In the genomic region with DNA sequence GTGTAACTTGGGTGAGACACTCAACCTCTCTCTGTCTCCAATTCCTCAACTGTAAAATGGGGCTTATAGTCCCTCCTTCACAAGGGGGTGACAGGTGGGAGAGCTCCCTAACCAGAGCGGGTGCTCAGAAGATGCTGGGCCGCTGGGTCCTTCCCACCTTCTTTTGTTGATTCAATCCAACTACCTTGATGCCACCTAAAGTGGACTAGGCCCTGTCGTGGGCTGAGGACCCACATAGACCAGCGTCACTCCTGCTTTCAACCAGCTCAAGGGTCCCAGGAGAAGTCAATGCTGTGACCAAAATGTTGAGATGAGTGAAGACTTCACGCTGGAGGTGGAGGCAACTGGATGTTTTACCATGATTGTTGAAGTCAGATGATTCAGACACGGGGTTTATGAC, we compare ENCODE assay signal across 22 cellular contexts.
A peak's percentile ranks its signal among the peaks of the same experiment; 100 is the strongest.
DNase-seq lines count a peak whose midpoint lies in the region; ATAC-seq, FAIRE-seq and TF ChIP-seq lines count a peak whose summit lies in the region.
"Had no signal": no experiment of that assay in that cellular context is flagged by ENCODE, and none has a peak within 500 bp of the region (broad histone marks: within the 10 kb centered on the region; RNA-seq: fewer than 3 reads in every experiment).

No MANE protein-coding gene starts in this region.

- H3K27ac ChIP-seq in GM23248: no peak overlapping the region
- no peak overlapping the region for H3K27ac ChIP-seq in H1 (ENCODE audit: low read depth, low read length)
- no peak overlapping the region for H3K27ac ChIP-seq in osteoblast (ENCODE audit: low read depth, low read length)
- H3K27ac ChIP-seq: 22Rv1; A549; BLaER1 treated with 17β-estradiol and CSF1 and Interleukin-3, amounts not matched to agents 10 nM and 100 nM; C4-2B had no signal

- POLR2A ChIA-PET in H1 (lab: Charles Lee; ENCODE audit: partially characterized antibody): no interaction called here

- H3K79me2 ChIP-seq in GM23248 (ENCODE audit: insufficient read depth) (no peaks in the 10 kb centered on the region), H1 (ENCODE audit: control insufficient read depth in 1 of 2, insufficient read depth in 2 of 2, low read length in 2 of 2) (no peaks in the 10 kb centered on the region), osteoblast (ENCODE audit: insufficient read depth, low read length) (no peaks in the 10 kb centered on the region)

- no peaks in the 10 kb centered on the region for H3K79me1 ChIP-seq in H1 (ENCODE audit: low read depth, low read length)

- DNase-seq in GM23248 (peak; percentile 33), H1 (ENCODE audit: low read depth in 1 of 2, low spot score in 2 of 2) (no peak), iris pigment epithelial cell (ENCODE audit: low read depth) (peak; percentile 10), osteoblast (ENCODE audit: insufficient read length, low spot score, missing footprints) (peak; percentile 67), KBM-7 (no peak), GM19240 (ENCODE audit: insufficient read length, low spot score) (no peak)
- DNase-seq: AML-193; Caco-2; Calu3; CD4-positive, alpha-beta T cell; CD8-positive, alpha-beta T cell; DMS79 treated with DMSO at 0.1 percent for 48 hours; GF-D8 had no signal

- H3K36me3 ChIP-seq in GM23248 (ENCODE audit: low read depth) (no peaks in the 10 kb centered on the region), H1 (ENCODE audit: control insufficient read depth in 2 of 4, insufficient read depth in 4 of 4, low read length in 3 of 4) (no peaks in the 10 kb centered on the region), osteoblast (ENCODE audit: insufficient read depth, low read length) (no peaks in the 10 kb centered on the region)
- H3K36me3 ChIP-seq: BLaER1 treated with 17β-estradiol and CSF1 and Interleukin-3, amounts not matched to agents 10 nM and 100 nM had no signal

- H3K27me3 ChIP-seq in GM23248 (replicated peaks; ENCODE audit: insufficient read depth) (0 out of 2 replicates have a peak, but pooled peaks cover 19% of the 10 kb centered on the region), H1 (replicated peaks in 1 of 4; ENCODE audit: control insufficient read depth in 3 of 4, extremely low read depth in 1 of 4, insufficient read depth in 3 of 4, low read length in 3 of 4) (peaks cover 0 to 7% (median 2%) of the 10 kb centered on the region in 4 experiments; a peak in 3 of 7 replicates), osteoblast (ENCODE audit: insufficient read depth, low read length) (peaks cover 19% of the 10 kb centered on the region)

- no peaks in the 10 kb centered on the region for H3K23me2 ChIP-seq in H1 (ENCODE audit: low read depth, low read length)

- WGBS in GM23248 (ENCODE audit: low coverage in 1 of 2, low lambda C conversion rate in 2 of 2, missing lambda C conversion rate in 2 of 2), 2 experiments: 85 to 87% methylated on average over 6 of the region's 6 CpGs
- 90% methylated on average over 6 of the region's 6 CpGs; no CpG with 5 or more reads in 1 of the 2 experiments for WGBS in H1 (ENCODE audit: extremely low coverage in 1 of 2, insufficient coverage in 1 of 2, insufficient read length in 1 of 2, insufficient replicate concordance in 2 of 2, low coverage in 1 of 2, low lambda C conversion rate in 2 of 2, missing lambda C conversion rate in 1 of 2), 2 experiments

- no peak overlapping the region for H2AFZ ChIP-seq in GM23248
- H2AFZ ChIP-seq in H1 (ENCODE audit: low read length): no peak overlapping the region
- H2AFZ ChIP-seq in osteoblast (ENCODE audit: low read length): no peak overlapping the region

- H3K14ac ChIP-seq in H1 (ENCODE audit: insufficient read length): no peak overlapping the region

- no peak overlapping the region for H3K56ac ChIP-seq in H1 (replicated peaks; ENCODE audit: insufficient read length, low read depth, low read length)

- no peak overlapping the region for H3K4me3 ChIP-seq in GM23248
- no peak overlapping the region for H3K4me3 ChIP-seq in H1 (ENCODE audit: extremely low read depth in 1 of 4, insufficient read depth in 2 of 4, low read depth in 3 of 4, low read length in 4 of 4)
- H3K4me3 ChIP-seq in osteoblast (ENCODE audit: insufficient read depth, low read length): no peak overlapping the region
- H3K4me3 ChIP-seq: A549; BLaER1 treated with 17β-estradiol and CSF1 and Interleukin-3, amounts not matched to agents 10 nM and 100 nM had no signal

- no peak for TF ChIP-seq POLR2A in H1 (IDR thresholded peaks at IDR 0.05; ENCODE audit: control extremely low read depth in 1 of 2, low read depth in 2 of 2, low read length in 2 of 2)

- ATAC-seq in GM21381 (IDR thresholded peaks at IDR 0.05; ENCODE audit: unreplicated experiment): no peak
- ATAC-seq: A549; CD8-positive, alpha-beta T cell had no signal

- H2AK5ac ChIP-seq in H1 (ENCODE audit: low read depth, low read length): 0 out of 2 replicates have a peak overlapping the region, but pooled peaks have one; percentile 2

- H3K9me3 ChIP-seq in GM23248 (ENCODE audit: low read depth): no peaks in the 10 kb centered on the region
- peaks cover 0 to 4% of the 10 kb centered on the region in 2 experiments; a peak in 1 of 4 replicates for H3K9me3 ChIP-seq in H1 (ENCODE audit: insufficient read depth in 2 of 2, low read depth in 1 of 2, low read length in 1 of 2)
- no peaks in the 10 kb centered on the region for H3K9me3 ChIP-seq in osteoblast (ENCODE audit: low read depth, low read length)

- no peak overlapping the region for H3K9ac ChIP-seq in GM23248
- no peak overlapping the region for H3K9ac ChIP-seq in H1 (replicated peaks in 1 of 4; ENCODE audit: extremely low read depth in 1 of 4, low read depth in 3 of 4, low read length in 3 of 4)
- H3K9ac ChIP-seq: BLaER1 treated with 17β-estradiol and CSF1 and Interleukin-3, amounts not matched to agents 10 nM and 100 nM had no signal

- no peak for TF ChIP-seq RAD21 in H1 (IDR thresholded peaks at IDR 0.05 in 1 of 2, conservative IDR thresholded peaks at IDR 0.05 in 1 of 2; ENCODE audit: low read depth in 2 of 2, low read length in 2 of 2)

- H2BK5ac ChIP-seq in H1 (ENCODE audit: low read depth, low read length): no peak overlapping the region

- no peaks in the 10 kb centered on the region for H3K9me2 ChIP-seq in GM23248 (ENCODE audit: insufficient read depth)

- in situ Hi-C loops in GM23248 (cut with MboI): no loop called here
- in situ Hi-C loops in KBM-7 (cut with MboI; ENCODE audit: low pct_unique_long_range_greater_than_20kb, low sequenced_read_pairs): no loop called here

- CTCF ChIA-PET in H1 (lab: Charles Lee; ENCODE audit: partially characterized antibody): interaction anchor here (1.3 kb wide), 1 partner anchor 26 kb away, joined by 3 read pairs; no protein-coding TSS in a partner anchor

- H4K8ac ChIP-seq in H1 (ENCODE audit: extremely low read depth, insufficient read depth, low read length): no peak overlapping the region

- no peak for FAIRE-seq in H1 (lab: Jason Lieb, UNC)
- FAIRE-seq: A549, D721Med, G401.6, GM12891, GM19239 had no signal

- H2BK15ac ChIP-seq in H1 (ENCODE audit: low read length): no peak overlapping the region

- H3K18ac ChIP-seq in H1 (ENCODE audit: extremely low read depth, low read length): no peak overlapping the region

- no peak overlapping the region for H3K23ac ChIP-seq in H1 (ENCODE audit: insufficient read length)

- H2BK12ac ChIP-seq in H1 (ENCODE audit: low read depth, low read length): 0 out of 2 replicates have a peak overlapping the region, but pooled peaks have one; percentile 44

- H3K4ac ChIP-seq in H1 (replicated peaks; ENCODE audit: insufficient read length, low read depth, low read length): no peak overlapping the region

- H4K20me1 ChIP-seq in GM23248 (ENCODE audit: insufficient read depth) (no peaks in the 10 kb centered on the region), H1 (replicated peaks in 1 of 2; ENCODE audit: control insufficient read depth in 1 of 2, insufficient read depth in 2 of 2, low read length in 2 of 2) (no peaks in the 10 kb centered on the region), osteoblast (ENCODE audit: insufficient read depth, low read length) (no peaks in the 10 kb centered on the region)

- no peaks in the 10 kb centered on the region for H3F3A ChIP-seq in GM23248 (ENCODE audit: insufficient read depth)

- H4K91ac ChIP-seq in H1 (replicated peaks; ENCODE audit: insufficient read length, low read length): no peak overlapping the region

- TF ChIP-seq EP300 in H1 (IDR thresholded peaks at IDR 0.05; ENCODE audit: borderline replicate concordance in 1 of 2, low read depth in 2 of 2, low read length in 2 of 2): no peak

- H3K4me2 ChIP-seq in GM23248 (ENCODE audit: unreplicated experiment) (no peak overlapping the region), H1 (ENCODE audit: insufficient read depth in 1 of 2, low read depth in 2 of 2, low read length in 2 of 2) (no peak overlapping the region), osteoblast (ENCODE audit: insufficient read depth, low read length) (no peak overlapping the region)
- H3K4me2 ChIP-seq: A549 had no signal

- H4K5ac ChIP-seq in H1 (ENCODE audit: insufficient read length, low read depth, low read length): no peak overlapping the region

- peak overlapping the region; percentile 82 for H2BK20ac ChIP-seq in H1 (ENCODE audit: low read length)

- no peaks in the 10 kb centered on the region for H3K4me1 ChIP-seq in GM23248 (ENCODE audit: insufficient read depth)
- peaks cover 5 to 27% (median 11%) of the 10 kb centered on the region in 4 experiments for H3K4me1 ChIP-seq in H1 (replicated peaks in 1 of 4; ENCODE audit: control insufficient read depth in 3 of 4, insufficient read depth in 4 of 4, low read length in 3 of 4)
- no peaks in the 10 kb centered on the region for H3K4me1 ChIP-seq in osteoblast (ENCODE audit: insufficient read depth, low read length)
- H3K4me1 ChIP-seq: A549 had no signal

- H2BK120ac ChIP-seq in H1 (replicated peaks; ENCODE audit: low read depth, low read length): no peak overlapping the region

- TF ChIP-seq CTCF in H1 (IDR thresholded peaks at IDR 0.05; ENCODE audit: control extremely low read depth in 1 of 3, insufficient read depth in 1 of 3, low read depth in 1 of 3, low read length in 3 of 3): no peak
- no peak for TF ChIP-seq CTCF in osteoblast (IDR thresholded peaks at IDR 0.05; ENCODE audit: extremely low read depth, low read depth, low read length)

TF ChIP-seq in H1, 55 proteins besides CTCF, POLR2A, EP300 and RAD21:
- no peak for TF ChIP-seq CTBP2 (IDR thresholded peaks at IDR 0.05; ENCODE audit: borderline replicate concordance, insufficient read depth, insufficient read length, low read length)
- no peak for TF ChIP-seq CEBPB (IDR thresholded peaks at IDR 0.05; ENCODE audit: low read depth, low read length)
- TF ChIP-seq SP1 (IDR thresholded peaks at IDR 0.05; ENCODE audit: low read depth, low read length): no peak
- no peak for TF ChIP-seq HDAC2 (IDR thresholded peaks at IDR 0.05; ENCODE audit: borderline replicate concordance in 1 of 2, low read depth in 2 of 2, low read length in 2 of 2)
- no peak for TF ChIP-seq BRCA1 (IDR thresholded peaks at IDR 0.05; ENCODE audit: low read depth, low read length)
- TF ChIP-seq ZNF274 (IDR thresholded peaks at IDR 0.05; ENCODE audit: borderline replicate concordance, extremely low read depth, low read length): no peak

Comparison
In these comparisons a context has a peak if more than half of its experiments do, and no peak if none do; other contexts are left out.
1. DNase-seq: peak in GM23248 (single experiment), iris pigment epithelial cell (single experiment) and osteoblast (single experiment); none in H1 (0 of 2), KBM-7 (single experiment) and GM19240 (single experiment).